ENCODE assay signal across 11 cellular contexts in the genomic region with DNA sequence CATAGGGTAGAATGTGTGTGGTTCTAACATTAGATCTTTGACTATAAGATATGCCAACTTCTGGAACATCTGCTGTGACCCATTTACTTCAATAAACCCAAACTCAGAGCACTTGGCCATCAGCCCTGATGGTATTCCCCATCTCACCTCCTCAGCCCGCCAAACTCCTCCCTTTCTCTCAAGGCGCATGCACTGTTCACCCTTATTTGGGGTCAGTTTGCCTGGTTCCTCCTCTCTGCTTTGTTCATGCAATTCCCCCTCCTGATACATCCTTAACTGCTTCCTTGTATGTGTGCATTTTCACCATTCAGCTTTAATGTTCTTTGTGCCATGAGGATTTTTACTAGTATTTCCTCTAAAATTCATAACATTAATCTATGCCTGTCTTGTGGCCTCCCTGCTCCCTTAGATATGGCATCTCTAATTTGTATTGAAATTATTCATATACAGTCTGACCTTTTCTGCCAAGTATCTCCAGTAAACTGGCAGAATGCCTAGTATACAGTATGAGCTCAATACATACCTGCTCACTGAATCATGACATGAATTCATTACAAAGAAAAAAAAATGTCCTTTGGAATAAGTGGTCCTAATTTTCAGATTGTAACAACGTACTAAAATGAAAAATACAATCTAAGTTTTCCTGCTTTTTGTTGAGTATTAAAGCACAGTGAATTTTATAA.
DNase-seq lines count a peak whose midpoint lies in the region; ATAC-seq and TF ChIP-seq lines count a peak whose summit lies in the region.
"Had no signal": no experiment of that assay in that cellular context is flagged by ENCODE, and none has a peak within 500 bp of the region (broad histone marks: within the 10 kb centered on the region; RNA-seq: fewer than 3 reads in every experiment).

No MANE protein-coding gene starts in this region.

- DNase-seq in EL (peak; percentile 88), NCI-H446 treated with DMSO at 0.1 percent for 48 hours (lab: John Stamatoyannopoulos, UW) (peak; percentile 89), dermis microvascular lymphatic vessel endothelial cell (ENCODE audit: low read depth in 2 of 2) (peak; percentile 9 to 50), renal cortical epithelial cell (ENCODE audit: low read depth) (peak; percentile 77), GM13976 (ENCODE audit: low spot score) (no peak), NOMO-1 treated with DMSO at 0.1 percent for 48 hours (lab: John Stamatoyannopoulos, UW; ENCODE audit: unreplicated experiment) (no peak), SK-N-DZ (ENCODE audit: low spot score) (no peak)
- no peak for DNase-seq in effector memory CD8-positive, alpha-beta T cell
- DNase-seq: NK-92 treated with Interleukin-12 subunit alpha and Interleukin-12 subunit beta, amount 100 ng/mL, for 24 hours had no signal

- H3K9me3 Mint-ChIP-seq in effector memory CD8-positive, alpha-beta T cell: peaks cover 9 to 15% of the 10 kb centered on the region in 2 donors

- no peaks in the 10 kb centered on the region for H3K4me1 Mint-ChIP-seq in effector memory CD8-positive, alpha-beta T cell (ENCODE audit: low read depth in 2 of 2)
- H3K4me1 Mint-ChIP-seq: GM23338 had no signal

- in situ Hi-C loops in GM13976 (cut with MboI; ENCODE audit: low sequenced_read_pairs, unreplicated experiment): no loop called here

- no peak for ATAC-seq in effector memory CD8-positive, alpha-beta T cell (replicated peaks)
- ATAC-seq: GM23338, sciatic nerve had no signal

- no peaks in the 10 kb centered on the region for H3K27me3 Mint-ChIP-seq in effector memory CD8-positive, alpha-beta T cell

- H3K27ac Mint-ChIP-seq in effector memory CD8-positive, alpha-beta T cell: no peak overlapping the region
- H3K27ac Mint-ChIP-seq: GM23338 had no signal

- TF ChIP-seq CTCF in GM13976 (IDR thresholded peaks at IDR 0.05; ENCODE audit: borderline replicate concordance, control extremely low read depth, extremely low read depth, insufficient read depth, missing control alignments): no peak

- no peak overlapping the region for H3K4me3 Mint-ChIP-seq in effector memory CD8-positive, alpha-beta T cell
- H3K4me3 Mint-ChIP-seq: GM23338 had no signal

- H3K36me3 Mint-ChIP-seq in effector memory CD8-positive, alpha-beta T cell (ENCODE audit: insufficient read depth): no peaks in the 10 kb centered on the region

Comparison
In these comparisons a context has a peak if more than half of its experiments do, and no peak if none do; other contexts are left out.
1. DNase-seq: peak in EL (single experiment), NCI-H446 treated with DMSO at 0.1 percent for 48 hours (single experiment), dermis microvascular lymphatic vessel endothelial cell (2 of 2) and renal cortical epithelial cell (single experiment); none in GM13976 (single experiment), NOMO-1 treated with DMSO at 0.1 percent for 48 hours (single experiment), SK-N-DZ (single experiment) and effector memory CD8-positive, alpha-beta T cell (0 of 3).